7 cellular contexts compared by ENCODE assay signal in genomic region chr7:17144313-17144712, GRCh38.
DNase-seq lines count a peak whose midpoint lies in the region; TF ChIP-seq lines count a peak whose summit lies in the region.

No MANE protein-coding gene starts in this region.

- no peak overlapping the region for H3K4me3 ChIP-seq in fibroblast of villous mesenchyme (ENCODE audit: low read depth, low read length)

- H3K9me3 Mint-ChIP-seq in activated CD4-positive, alpha-beta memory T cell treated with anti-CD3 and anti-CD28 coated beads for 36 hours: no peaks in the 10 kb centered on the region

- intact Hi-C loops in activated CD4-positive, alpha-beta memory T cell treated with anti-CD3 and anti-CD28 coated beads for 36 hours (cut with micrococcal nuclease): loop anchor here (1.0 to 2.0 kb wide), 4 partner anchors 9 to 90 kb away; no protein-coding TSS in a partner anchor

- H3K4me1 Mint-ChIP-seq in activated CD4-positive, alpha-beta memory T cell treated with anti-CD3 and anti-CD28 coated beads for 36 hours (ENCODE audit: low read depth): peaks cover 46% of the 10 kb centered on the region

- DNase-seq in HS-5 (ENCODE audit: low read depth): peak; percentile 43
- peak; percentile 83 for DNase-seq in activated CD4-positive, alpha-beta memory T cell treated with anti-CD3 and anti-CD28 coated beads for 36 hours
- DNase-seq in fibroblast of villous mesenchyme (ENCODE audit: low read depth): peak; percentile 50
- peak; percentile 57 to 58 for DNase-seq in stimulated activated CD8-positive, alpha-beta memory T cell treated with anti-CD3 and anti-CD28 coated beads, Interleukin-7, amount 100 ng/mL, for 4 hours (ENCODE audit: low read depth in 2 of 2)
- no peak for DNase-seq in cortex of kidney (lab: John Stamatoyannopoulos, UW)
- no peak for DNase-seq in NCI-H1694 treated with DMSO at 0.1 percent for 48 hours (lab: John Stamatoyannopoulos, UW)
- no peak for DNase-seq in GOT3 (lab: John Stamatoyannopoulos, UW)

- H3K27me3 Mint-ChIP-seq in activated CD4-positive, alpha-beta memory T cell treated with anti-CD3 and anti-CD28 coated beads for 36 hours: peaks cover 2% of the 10 kb centered on the region

- peak overlapping the region; percentile 53 for H3K27ac Mint-ChIP-seq in activated CD4-positive, alpha-beta memory T cell treated with anti-CD3 and anti-CD28 coated beads for 36 hours

- POLR2A ChIA-PET in activated CD4-positive, alpha-beta memory T cell treated with anti-CD3 and anti-CD28 coated beads for 36 hours (lab: Charles Lee): interaction anchor here (0.6 to 1.4 kb wide), 6 partner anchors 8 to 258 kb away, joined by 3 to 6 read pairs (median 3); no protein-coding TSS in a partner anchor

- H3K36me3 Mint-ChIP-seq in activated CD4-positive, alpha-beta memory T cell treated with anti-CD3 and anti-CD28 coated beads for 36 hours: no peaks in the 10 kb centered on the region

- peak overlapping the region; percentile 43 for H3K4me3 Mint-ChIP-seq in activated CD4-positive, alpha-beta memory T cell treated with anti-CD3 and anti-CD28 coated beads for 36 hours

- no peak for TF ChIP-seq CTCF in fibroblast of villous mesenchyme (IDR thresholded peaks at IDR 0.05; ENCODE audit: insufficient read depth, low read depth, low read length)

- CTCF ChIA-PET in activated CD4-positive, alpha-beta memory T cell treated with anti-CD3 and anti-CD28 coated beads for 36 hours (lab: Charles Lee): interaction anchor here (0.9 to 3.3 kb wide), 6 partner anchors 24 to 258 kb away, joined by 3 to 16 read pairs (median 4); no protein-coding TSS in a partner anchor

Comparison
In these comparisons a context has a peak if more than half of its experiments do, and no peak if none do; other contexts are left out.
1. DNase-seq: peak in HS-5 (single experiment), activated CD4-positive, alpha-beta memory T cell treated with anti-CD3 and anti-CD28 coated beads for 36 hours (single experiment), fibroblast of villous mesenchyme (single experiment) and stimulated activated CD8-positive, alpha-beta memory T cell treated with anti-CD3 and anti-CD28 coated beads, Interleukin-7, amount 100 ng/mL, for 4 hours (2 of 2); none in cortex of kidney (single experiment), NCI-H1694 treated with DMSO at 0.1 percent for 48 hours (single experiment) and GOT3 (single experiment).